1 cellular context compared by ENCODE assay signal in the genomic region with DNA sequence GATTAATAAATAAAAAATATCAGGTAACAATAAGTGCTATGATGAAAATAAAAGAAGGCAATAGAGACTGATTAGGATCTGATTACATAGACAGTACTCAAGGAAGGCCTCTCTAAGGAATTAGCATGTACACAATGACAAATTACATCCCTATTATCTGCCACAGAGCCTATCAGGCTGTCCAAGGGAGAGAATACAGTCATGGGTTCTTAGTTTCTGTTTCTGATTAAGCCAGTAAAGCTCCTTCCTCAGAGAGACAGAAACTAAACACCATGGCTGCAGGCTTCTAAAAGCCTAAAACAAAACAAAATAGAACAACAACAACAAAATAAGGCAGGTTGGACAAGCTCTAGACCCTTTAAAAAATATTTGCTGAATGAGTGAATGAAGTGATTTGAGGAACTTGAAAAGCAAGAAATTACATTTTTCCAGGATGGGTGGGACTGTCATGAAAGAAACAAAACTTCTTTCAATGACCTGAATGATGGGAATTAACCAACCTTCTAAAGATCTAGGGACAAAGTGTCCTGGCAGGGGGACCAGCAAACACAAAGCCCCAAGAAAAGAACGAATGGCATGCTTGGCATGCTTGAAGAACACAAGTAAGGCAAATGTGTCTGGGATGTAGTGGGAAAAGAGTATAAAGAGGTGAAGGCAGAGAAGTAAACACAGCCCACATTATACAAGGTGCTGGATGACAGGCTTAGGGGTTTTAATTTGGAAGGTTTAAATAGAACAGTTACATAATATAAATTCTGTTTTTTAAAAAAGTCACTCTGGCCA.
TF ChIP-seq lines count a peak whose summit lies in the region.

No MANE protein-coding gene starts in this region.

TF ChIP-seq in K562, 482 proteins besides CTCF, POLR2A, EP300 and RAD21:
- TF ChIP-seq, protein P1, sequence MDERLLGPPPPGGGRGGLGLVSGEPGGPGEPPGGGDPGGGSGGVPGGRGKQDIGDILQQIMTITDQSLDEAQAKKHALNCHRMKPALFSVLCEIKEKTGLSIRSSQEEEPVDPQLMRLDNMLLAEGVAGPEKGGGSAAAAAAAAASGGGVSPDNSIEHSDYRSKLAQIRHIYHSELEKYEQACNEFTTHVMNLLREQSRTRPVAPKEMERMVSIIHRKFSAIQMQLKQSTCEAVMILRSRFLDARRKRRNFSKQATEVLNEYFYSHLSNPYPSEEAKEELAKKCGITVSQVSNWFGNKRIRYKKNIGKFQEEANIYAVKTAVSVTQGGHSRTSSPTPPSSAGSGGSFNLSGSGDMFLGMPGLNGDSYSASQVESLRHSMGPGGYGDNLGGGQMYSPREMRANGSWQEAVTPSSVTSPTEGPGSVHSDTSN (CRISPR knock-in tag; IDR thresholded peaks at IDR 0.05; ENCODE audit: low read depth): no peak
- TF ChIP-seq, protein P1 (tag; conservative IDR thresholded peaks at IDR 0.05; ENCODE audit: low read depth): 0 out of 2 replicates have a peak, but pooled peaks have one; percentile 21
- TF ChIP-seq ZFP30 (CRISPR knock-in tag; IDR thresholded peaks at IDR 0.05; ENCODE audit: borderline replicate concordance): no peak
TF ChIP-seq in K562: peak in this region for 1.
